In genomic region chr16:30063278-30063892, GRCh38 we compare ENCODE assay signal across 1 cellular context.
TF ChIP-seq lines count a peak whose summit lies in the region.

No MANE protein-coding gene starts in this region.

TF ChIP-seq in HCT116, 20 proteins besides CTCF, POLR2A, EP300 and RAD21 (continued from another document):
- no peak for TF ChIP-seq ZBTB33 (IDR thresholded peaks at IDR 0.05; ENCODE audit: extremely low read depth, insufficient replicate concordance, low read length)
- TF ChIP-seq EZH2 (IDR thresholded peaks at IDR 0.05), result no peak
- TF ChIP-seq SIN3A (IDR thresholded peaks at IDR 0.05; ENCODE audit: low read depth), result no peak
- no peak for TF ChIP-seq YY1 (IDR thresholded peaks at IDR 0.05; ENCODE audit: extremely low read depth, insufficient replicate concordance, low read depth, low read length)
- no peak for TF ChIP-seq JUND (IDR thresholded peaks at IDR 0.05)
TF ChIP-seq in HCT116: peak in this region for 0.
